9 cellular contexts compared by ENCODE assay signal in the genomic region with DNA sequence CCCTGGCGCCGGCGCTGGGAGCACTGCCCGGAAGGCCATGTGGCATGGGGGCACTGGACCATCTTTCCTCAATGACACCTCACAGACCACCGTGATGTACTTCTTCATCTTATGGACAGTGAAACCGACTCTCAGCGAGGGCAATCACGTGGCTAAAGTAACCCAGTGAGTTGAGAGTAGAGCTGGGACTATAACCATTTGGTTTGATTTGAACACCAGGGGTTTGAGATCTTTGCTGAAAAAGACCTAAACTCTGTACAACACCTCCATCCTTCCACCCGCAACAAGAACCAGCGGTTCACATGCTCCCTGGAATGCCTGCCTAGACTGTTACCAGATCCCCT. TPM values are rescaled to one million over a fixed set of nuclear protein-coding genes. Genes with fewer than 3 reads are reported as not detected.
A peak's percentile ranks its signal among the peaks of the same experiment; 100 is the strongest.
DNase-seq lines count a peak whose midpoint lies in the region; ATAC-seq and TF ChIP-seq lines count a peak whose summit lies in the region.
"Had no signal": no experiment of that assay in that cellular context is flagged by ENCODE, and none has a peak within 500 bp of the region (broad histone marks: within the 10 kb centered on the region; RNA-seq: fewer than 3 reads in every experiment).

No MANE protein-coding gene starts in this region.

- peaks cover 13% of the 10 kb centered on the region for H3K27me3 ChIP-seq in smooth muscle cell (ENCODE audit: low read depth)

- H3K4me2 ChIP-seq in smooth muscle cell: peak overlapping the region; percentile 98

- H4K20me1 ChIP-seq in smooth muscle cell (ENCODE audit: low read depth): no peaks in the 10 kb centered on the region

- H2AFZ ChIP-seq in smooth muscle cell (ENCODE audit: low read depth): no peak overlapping the region

- peaks cover 11% of the 10 kb centered on the region for H3K4me1 Mint-ChIP-seq in T-helper 2 cell treated with Interferon-gamma antibody and Interleukin-4, amounts not matched to agents 5 μg/mL and 100 μg/mL, for 36 hours (ENCODE audit: low read depth)
- H3K4me1 Mint-ChIP-seq in T-helper 17 cell: peaks cover 17% of the 10 kb centered on the region
- no peaks in the 10 kb centered on the region for H3K4me1 Mint-ChIP-seq in glutamatergic neuron (ENCODE audit: low read depth, unreplicated experiment)

- H3K27ac Mint-ChIP-seq in T-helper 2 cell treated with Interferon-gamma antibody and Interleukin-4, amounts not matched to agents 5 μg/mL and 100 μg/mL, for 36 hours: peak overlapping the region; percentile 22
- no peak overlapping the region for H3K27ac Mint-ChIP-seq in T-helper 17 cell
- H3K27ac Mint-ChIP-seq in glutamatergic neuron (ENCODE audit: unreplicated experiment): no peak overlapping the region

- no peaks in the 10 kb centered on the region for H3K79me2 ChIP-seq in smooth muscle cell (ENCODE audit: low read depth)

- 43% methylated on average over 10 of the region's 10 CpGs for WGBS in smooth muscle cell (ENCODE audit: low lambda C conversion rate)

- no peak overlapping the region for H3K27ac ChIP-seq in smooth muscle cell (ENCODE audit: low read depth)

- no peaks in the 10 kb centered on the region for H3K4me1 ChIP-seq in smooth muscle cell (ENCODE audit: low read depth)

- no peaks in the 10 kb centered on the region for H3K9me3 Mint-ChIP-seq in T-helper 2 cell treated with Interferon-gamma antibody and Interleukin-4, amounts not matched to agents 5 μg/mL and 100 μg/mL, for 36 hours
- H3K9me3 Mint-ChIP-seq in glutamatergic neuron (ENCODE audit: unreplicated experiment): peaks cover 3% of the 10 kb centered on the region

- no peaks in the 10 kb centered on the region for H3K9me3 ChIP-seq in T-helper 17 cell (ENCODE audit: control insufficient read depth, low read length, poor library complexity, severe bottlenecking)
- H3K9me3 ChIP-seq in smooth muscle cell (replicated peaks; ENCODE audit: low read depth): no peaks in the 10 kb centered on the region

- H3K27me3 Mint-ChIP-seq in T-helper 2 cell treated with Interferon-gamma antibody and Interleukin-4, amounts not matched to agents 5 μg/mL and 100 μg/mL, for 36 hours (ENCODE audit: low read depth): peaks cover 23% of the 10 kb centered on the region
- H3K27me3 Mint-ChIP-seq in T-helper 17 cell (peaks cover 31% of the 10 kb centered on the region), glutamatergic neuron (ENCODE audit: unreplicated experiment) (peaks cover 12% of the 10 kb centered on the region)

- no peaks in the 10 kb centered on the region for H3K36me3 ChIP-seq in smooth muscle cell (ENCODE audit: low read depth)

- TF ChIP-seq CTCF in glutamatergic neuron (IDR thresholded peaks at IDR 0.05; ENCODE audit: partially characterized antibody, unreplicated experiment) (no peak), smooth muscle cell (IDR thresholded peaks at IDR 0.05; ENCODE audit: borderline replicate concordance, insufficient read depth, poor library complexity, severe bottlenecking) (no peak)

- peak overlapping the region; percentile 71 for H3K4me3 ChIP-seq in smooth muscle cell

- H3K4me3 Mint-ChIP-seq in T-helper 2 cell treated with Interferon-gamma antibody and Interleukin-4, amounts not matched to agents 5 μg/mL and 100 μg/mL, for 36 hours: peak overlapping the region; percentile 74
- H3K4me3 Mint-ChIP-seq in T-helper 17 cell (peak overlapping the region; percentile 81), glutamatergic neuron (ENCODE audit: unreplicated experiment) (peak overlapping the region; percentile 77)

- ATAC-seq in T-helper 17 cell (no peak), HG03432 (IDR thresholded peaks at IDR 0.05; ENCODE audit: unreplicated experiment) (no peak), GM21737 (IDR thresholded peaks at IDR 0.05; ENCODE audit: unreplicated experiment) (no peak), HG02588 (IDR thresholded peaks at IDR 0.05; ENCODE audit: unreplicated experiment) (no peak)

- no peak overlapping the region for H3K9ac ChIP-seq in smooth muscle cell (ENCODE audit: low read depth)

- no peak for DNase-seq in T-helper 2 cell treated with Interferon-gamma antibody and Interleukin-4, amounts not matched to agents 5 μg/mL and 100 μg/mL, for 36 hours (ENCODE audit: low spot score)
- DNase-seq in T-helper 2 cell (no peak), T-helper 17 cell (no peak), glutamatergic neuron (no peak), smooth muscle cell (lab: John Stamatoyannopoulos, UW; ENCODE audit: unreplicated experiment) (no peak)
- DNase-seq: kidney glomerular epithelial cell had no signal

- no peaks in the 10 kb centered on the region for H3F3A ChIP-seq in smooth muscle cell (ENCODE audit: low read depth)

- no peaks in the 10 kb centered on the region for H3K36me3 Mint-ChIP-seq in T-helper 2 cell treated with Interferon-gamma antibody and Interleukin-4, amounts not matched to agents 5 μg/mL and 100 μg/mL, for 36 hours (ENCODE audit: low read depth)
- H3K36me3 Mint-ChIP-seq in T-helper 17 cell (ENCODE audit: low read depth) (no peaks in the 10 kb centered on the region), glutamatergic neuron (ENCODE audit: unreplicated experiment) (no peaks in the 10 kb centered on the region)

RNA-seq across cellular contexts. Expression of gene ITGA2B, which starts 3.3 kb away (rescaled TPM):
- total RNA-seq in T-helper 17 cell (100 to 1,000 TPM in 1 of 2 donors, 1 to 10 TPM in 1; 8.9 to 297 TPM), glutamatergic neuron (ENCODE audit: unreplicated experiment) (7.1 TPM), smooth muscle cell (1.0 and 2.1 TPM in 2 replicates)
- 3.9 and 4.0 TPM in 2 replicates for polyA plus RNA-seq in smooth muscle cell

RNA-seq across cellular contexts. Expression of gene FAM171A2, which starts 22.5 kb away (rescaled TPM):
- under 1 TPM; 0.07 to 0.31 TPM for total RNA-seq in T-helper 17 cell
- total RNA-seq in glutamatergic neuron (ENCODE audit: unreplicated experiment): 81.3 TPM
- total RNA-seq in smooth muscle cell: 31.5 TPM in 2 replicates
- polyA plus RNA-seq in smooth muscle cell: 28.4 and 28.8 TPM in 2 replicates

RNA-seq across cellular contexts. Expression of gene GRN, which starts 41.1 kb away (rescaled TPM):
- total RNA-seq in T-helper 17 cell (10 to 100 TPM; 31.7 to 47.7 TPM), glutamatergic neuron (ENCODE audit: unreplicated experiment) (88.7 TPM), smooth muscle cell (85.9 and 125 TPM in 2 replicates)
- polyA plus RNA-seq in smooth muscle cell: 322 and 338 TPM in 2 replicates

Comparison
In these comparisons a context has a peak if more than half of its experiments do, and no peak if none do; other contexts are left out.
1. RNA of gene FAM171A2, which starts 22.5 kb away (total RNA-seq): 81.3 TPM in glutamatergic neuron (single experiment) and 31.5 TPM in smooth muscle cell; 0.07 to 0.31 TPM in T-helper 17 cell; every median in the first group is over 10 times any median in the second.
2. Peak in every context shown above with its lines, with median percentiles within 50 percentile points of each other: H3K4me3 Mint-ChIP-seq.